19 cellular contexts compared by ENCODE assay signal in the genomic region with DNA sequence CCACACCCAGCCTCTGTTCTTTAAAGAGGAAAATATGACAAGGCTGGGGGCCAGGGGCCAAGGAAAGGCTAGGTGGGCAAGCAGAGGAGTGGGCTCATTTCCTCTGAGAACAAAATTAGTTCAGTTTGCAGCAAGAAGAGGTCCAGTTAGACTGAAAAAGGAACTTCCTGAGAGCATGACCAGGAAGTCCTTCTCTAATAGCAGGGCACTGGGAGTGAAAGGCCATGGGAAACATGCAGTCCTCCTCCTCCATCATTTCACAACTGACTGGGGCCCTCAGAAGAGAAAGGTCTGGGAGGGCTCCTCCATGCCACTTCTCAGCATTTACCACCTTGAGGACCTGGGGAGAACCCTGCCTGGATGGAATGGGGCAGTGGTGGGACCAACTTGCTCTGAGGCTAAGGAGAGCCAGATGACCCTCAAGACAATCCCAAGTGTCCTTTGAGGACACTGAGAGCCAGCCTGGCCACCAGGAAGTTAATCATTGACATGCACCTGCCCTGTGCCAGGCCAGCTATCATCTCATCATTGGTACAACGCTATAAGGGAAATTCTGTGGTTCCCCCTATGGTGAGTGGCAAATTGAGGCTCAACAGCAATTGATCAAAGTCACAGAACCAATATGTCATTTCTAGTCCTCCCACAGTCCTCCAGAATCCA. TPM values are rescaled to one million over a fixed set of nuclear protein-coding genes. Genes with fewer than 3 reads are reported as not detected.
A peak's percentile ranks its signal among the peaks of the same experiment; 100 is the strongest.
DNase-seq lines count a peak whose midpoint lies in the region; ATAC-seq and TF ChIP-seq lines count a peak whose summit lies in the region.
"Had no signal": no experiment of that assay in that cellular context is flagged by ENCODE, and none has a peak within 500 bp of the region (broad histone marks: within the 10 kb centered on the region; RNA-seq: fewer than 3 reads in every experiment).

No MANE protein-coding gene starts in this region.

- H3K9me3 ChIP-seq in body of pancreas, result no peaks in the 10 kb centered on the region

- H3K4me3 ChIP-seq in body of pancreas, result no peak overlapping the region
- H3K4me3 ChIP-seq: GM23338, K562, PC-9 had no signal

- H3K27me3 ChIP-seq in body of pancreas, result peaks cover 0 to 10% of the 10 kb centered on the region in 2 donors

- intact Hi-C loops in cardiac septum (cut with DNase I) (no loop called here), Right ventricle myocardium superior (cut with DNase I) (no loop called here), body of pancreas (cut with DNase I) (no loop called here)

- WGBS in body of pancreas, 2 donors, result 0 to 30% methylated on average over 1 of the region's 1 CpG

- no peak for ATAC-seq in Right ventricle myocardium superior (ENCODE audit: poor library complexity)
- ATAC-seq in body of pancreas, result peak; percentile 43
- peak; percentile 63 for ATAC-seq in left lobe of liver
- ATAC-seq: GM23338, HCT116, K562 had no signal

- H3K27ac ChIP-seq in body of pancreas, result no peak overlapping the region
- H3K27ac ChIP-seq: HL-60, PC-9 had no signal

- TF ChIP-seq CTCF in body of pancreas (IDR thresholded peaks at IDR 0.05), result no peak

- H3K36me3 ChIP-seq in body of pancreas (replicated peaks in 1 of 2; ENCODE audit: insufficient read depth in 1 of 2, low read depth in 2 of 2), result no peaks in the 10 kb centered on the region

- no peak for TF ChIP-seq POLR2A in body of pancreas (IDR thresholded peaks at IDR 0.05)

- peaks cover 11% of the 10 kb centered on the region for H3K4me1 ChIP-seq in body of pancreas

- DNase-seq in cardiac septum (ENCODE audit: low spot score), result peak; percentile 66
- DNase-seq in Right ventricle myocardium superior, result no peak
- DNase-seq in body of pancreas, result no peak
- no peak for DNase-seq in left lobe of liver (ENCODE audit: low spot score)
- no peak for DNase-seq in HUDEP-2 (lab: John Stamatoyannopoulos, UW; ENCODE audit: unreplicated experiment in 76 of 76)
- DNase-seq in activated T-cell treated with anti-CD3 and anti-CD28 coated beads for 4 hours, result no peak
- DNase-seq in NCI-H82 treated with DMSO at 0.1 percent for 48 hours (lab: John Stamatoyannopoulos, UW; ENCODE audit: unreplicated experiment), result no peak
- no peak for DNase-seq in activated naive CD4-positive, alpha-beta T cell treated with Interleukin-2 at 50 U/mL for 16 hours
- DNase-seq: DMS 273 treated with DMSO at 0.1 percent for 48 hours, NCI-H1436, NCI-H2081, NCI-H510A treated with DMSO at 0.1 percent for 48 hours, NCI-H82, PC-9 had no signal

RNA-seq across cellular contexts. Expression of a gene that starts 2.0 kb away (rescaled TPM):
- total RNA-seq in cardiac septum (not detected), Right ventricle myocardium superior (not detected), body of pancreas (not detected), left lobe of liver (not detected)
- total RNA-seq: A172, K562, PC-9 had no signal

RNA-seq across cellular contexts. Expression of a gene that starts 9.1 kb away (rescaled TPM):
- total RNA-seq in cardiac septum (not detected), Right ventricle myocardium superior (0.38 TPM), body of pancreas (1 to 10 TPM; 1.3 to 2.1 TPM), left lobe of liver (not detected)
- total RNA-seq: K562 had no signal

RNA-seq across cellular contexts. Expression of a gene that starts 20.2 kb away (rescaled TPM):
- total RNA-seq in cardiac septum (not detected), Right ventricle myocardium superior (not detected), body of pancreas (not detected), left lobe of liver (0.28 TPM)
- total RNA-seq: A172, GM23338, PC-9 had no signal

RNA-seq across cellular contexts. Expression of a gene that starts 48.8 kb away (rescaled TPM):
- total RNA-seq in cardiac septum (1.7 TPM), Right ventricle myocardium superior (10.6 TPM), body of pancreas (1 to 10 TPM; 1.0 to 4.9 TPM), left lobe of liver (not detected)
- total RNA-seq: A172, K562, PC-9 had no signal
